Comparison of ENCODE assay signal across 31 cellular contexts in the genomic region with DNA sequence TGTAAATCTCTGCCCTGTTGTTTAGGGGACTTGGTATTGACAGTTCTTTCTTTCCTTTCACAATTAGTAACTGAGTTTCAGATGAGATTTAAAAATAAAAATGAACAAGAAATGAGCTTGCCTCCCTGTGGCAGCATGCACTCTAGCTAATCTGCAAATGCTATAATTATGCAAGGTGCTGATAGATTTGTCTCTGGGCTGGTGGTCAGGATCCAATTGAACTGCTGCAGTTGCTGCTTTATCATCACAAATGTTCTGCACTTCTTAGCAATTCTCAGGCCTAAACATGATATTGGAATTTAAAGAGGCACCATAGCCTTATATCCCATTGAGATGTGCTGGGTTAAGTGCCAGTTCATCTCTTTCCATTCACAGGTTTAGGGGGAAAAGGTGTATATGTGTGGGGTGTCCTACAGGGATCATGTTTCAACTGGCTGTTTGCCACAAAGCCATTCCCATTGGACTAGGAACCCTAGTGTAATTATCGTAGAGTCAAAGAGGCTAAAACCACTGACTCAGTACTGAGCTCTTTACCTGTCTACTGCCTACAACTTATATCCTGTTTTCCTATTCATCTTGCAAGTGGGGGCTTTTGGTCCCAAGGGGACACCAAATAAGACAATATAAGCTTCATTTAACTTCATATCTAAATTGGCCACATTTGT.
"Had no signal": no experiment of that assay in that cellular context is flagged by ENCODE, and none has a peak within 500 bp of the region (broad histone marks: within the 10 kb centered on the region; RNA-seq: fewer than 3 reads in every experiment).

No MANE protein-coding gene starts in this region.

- H3K27me3 Mint-ChIP-seq: activated B cell treated with CpG ODN at 0.5 μM for 24 hours; activated CD4-positive, alpha-beta memory T cell treated with anti-CD3 and anti-CD28 coated beads for 36 hours; brain had no signal

- H3K27me3 ChIP-seq: adrenal gland had no signal

- H3K4me1 ChIP-seq: adrenal gland had no signal

- H3K4me3 ChIP-seq: adrenal gland had no signal

- H3K27ac Mint-ChIP-seq: activated B cell treated with CpG ODN at 0.5 μM for 24 hours; activated CD4-positive, alpha-beta memory T cell treated with anti-CD3 and anti-CD28 coated beads for 36 hours; activated naive CD4-positive, alpha-beta T cell treated with anti-CD3 and anti-CD28 coated beads for 36 hours; activated naive CD4-positive, alpha-beta T cell treated with anti-CD3 and anti-CD28 coated beads, Interleukin-2, amount 50 U/mL, for 72 hours; activated T-helper 1 cell treated with anti-CD3 and anti-CD28 coated beads, Interleukin-12 subunit alpha, Interleukin-12 subunit beta, Interleukin-2, Interleukin-4 antibody, amounts not matched to agents 30 ng/mL and 10 ng/mL and 1 ng/mL, durations not matched to agents 14 hours and 24 hours and 36 hours; brain had no signal

- H3K36me3 ChIP-seq: adrenal gland had no signal

- H3K4me1 Mint-ChIP-seq: activated B cell treated with CpG ODN at 0.5 μM for 24 hours, brain had no signal

- DNase-seq: activated B cell treated with CpG ODN at 0.5 μM for 24 hours; activated CD4-positive, alpha-beta memory T cell treated with anti-CD3 and anti-CD28 coated beads for 36 hours; activated CD4-positive, alpha-beta T cell treated with anti-CD3 and anti-CD28 coated beads for 4 hours; activated CD4-positive, alpha-beta T cell treated with anti-CD3 and anti-CD28 coated beads, Interleukin-2, amount 50 U/mL, for 1 hour; activated CD4-positive, CD25-positive, alpha-beta regulatory T cell treated with anti-CD3 and anti-CD28 coated beads, Interleukin-2, amount 50 U/mL, for 72 hours; activated CD8-positive, alpha-beta memory T cell treated with anti-CD3 and anti-CD28 coated beads, Interleukin-2, amount 50 U/mL, for 4 hours; activated gamma-delta T cell treated with Interleukin-2 at 50 U/mL for 16 hours; activated naive CD4-positive, alpha-beta T cell treated with anti-CD3 and anti-CD28 coated beads for 36 hours; activated T-cell treated with anti-CD3 and anti-CD28 coated beads for 4 hours; activated T-cell treated with anti-CD3 and anti-CD28 coated beads, Interleukin-2, amount 50 U/mL, for 4 hours; adrenal gland; MM.1S; MV-4-11; NCI-H1092; NCI-H1436 treated with DMSO at 0.1 percent for 48 hours; NCI-H1694 treated with DMSO at 0.1 percent for 48 hours; NCI-H2029; NCI-H226; NCI-H446 treated with DMSO at 0.1 percent for 48 hours; NCI-H524; NCI-H69; SW 1271; T-helper 1 cell; T-helper 2 cell; T-helper 9 cell had no signal

- H3K9ac ChIP-seq: KMS-11 had no signal

- H3K4me3 Mint-ChIP-seq: activated B cell treated with CpG ODN at 0.5 μM for 24 hours; activated CD4-positive, alpha-beta memory T cell treated with anti-CD3 and anti-CD28 coated beads for 36 hours; activated naive CD4-positive, alpha-beta T cell treated with anti-CD3 and anti-CD28 coated beads for 36 hours; activated T-cell treated with anti-CD3 and anti-CD28 coated beads, Interleukin-2, amount 50 U/mL, for 4 hours; activated T-helper 1 cell treated with anti-CD3 and anti-CD28 coated beads, Interleukin-12 subunit alpha, Interleukin-12 subunit beta, Interleukin-2, Interleukin-4 antibody, amounts not matched to agents 30 ng/mL and 10 ng/mL and 1 ng/mL, durations not matched to agents 14 hours and 24 hours and 36 hours; brain had no signal

- H3K9me3 ChIP-seq: adrenal gland had no signal

- H3K9me3 Mint-ChIP-seq: activated CD4-positive, alpha-beta memory T cell treated with anti-CD3 and anti-CD28 coated beads for 36 hours had no signal

- H3K4me2 ChIP-seq: KMS-11 had no signal

- H3K36me3 Mint-ChIP-seq: activated CD4-positive, alpha-beta memory T cell treated with anti-CD3 and anti-CD28 coated beads for 36 hours; activated naive CD4-positive, alpha-beta T cell treated with anti-CD3 and anti-CD28 coated beads, Interleukin-2, amount 50 U/mL, for 72 hours; brain had no signal

- H3K27ac ChIP-seq: adrenal gland, KMS-11, VCaP had no signal

- ATAC-seq: activated naive CD4-positive, alpha-beta T cell treated with anti-CD3 and anti-CD28 coated beads, Interleukin-2, amount 50 U/mL, for 72 hours; activated T-cell treated with anti-CD3 and anti-CD28 coated beads, Interleukin-2, amount 50 U/mL, for 4 hours; Panc1 had no signal
